Comparison of ENCODE assay signal across 8 cellular contexts in genomic region chr5:91383956-91384300, GRCh38. TPM values are rescaled to one million over a fixed set of nuclear protein-coding genes. Genes with fewer than 3 reads are reported as not detected.
DNase-seq lines count a peak whose midpoint lies in the region; ATAC-seq and TF ChIP-seq lines count a peak whose summit lies in the region.

No MANE protein-coding gene starts in this region.

- TF ChIP-seq CTCF in heart right ventricle (IDR thresholded peaks at IDR 0.05) = no peak

- H3K9me3 Mint-ChIP-seq in naive thymus-derived CD4-positive, alpha-beta T cell = peaks cover 0 to 1% (median 0%) of the 10 kb centered on the region in 11 donors

- no peaks in the 10 kb centered on the region for H3K27me3 ChIP-seq in heart right ventricle
- H3K27me3 ChIP-seq in endocrine pancreas (ENCODE audit: control insufficient read depth, insufficient read depth, low read length) = no peaks in the 10 kb centered on the region
- H3K27me3 ChIP-seq in naive thymus-derived CD4-positive, alpha-beta T cell (ENCODE audit: control insufficient read depth in 2 of 2, insufficient read depth in 2 of 2, low read length in 2 of 2) = no peaks in the 10 kb centered on the region

- ATAC-seq in heart right ventricle (no peak), left ventricle myocardium superior (no peak), HG02642 (IDR thresholded peaks at IDR 0.05; ENCODE audit: poor library complexity, unreplicated experiment) (no peak), HG02970 (IDR thresholded peaks at IDR 0.05; ENCODE audit: low FRiP score, unreplicated experiment) (no peak)
- no peak for ATAC-seq in naive thymus-derived CD4-positive, alpha-beta T cell

- H3K27ac ChIP-seq in heart right ventricle = peak overlapping the region; percentile 92 to 99 (median 98)
- H3K27ac ChIP-seq in naive thymus-derived CD4-positive, alpha-beta T cell (ENCODE audit: low read depth, low read length) = peak overlapping the region; percentile 97

- POLR2A ChIA-PET in naive thymus-derived CD4-positive, alpha-beta T cell (lab: Charles Lee) = interaction anchor here (0.5 to 4.9 kb wide), 37 partner anchors 12 to 974 kb away, joined by 3 to 148 read pairs (median 6); partner anchors contain the start of genes CETN3, MBLAC2 and POLR3G
- POLR2A ChIA-PET in HEK293T (lab: Yijun Ruan, JAX) = interaction anchor here (0.7 to 3.2 kb wide), 16 partner anchors 9 to 452 kb away, joined by 3 to 22 read pairs (median 6); no protein-coding TSS in a partner anchor

- H3K36me3 Mint-ChIP-seq in naive thymus-derived CD4-positive, alpha-beta T cell = peaks cover 0 to 14% (median 0%) of the 10 kb centered on the region in 5 donors

- H3K36me3 ChIP-seq in heart right ventricle (no peaks in the 10 kb centered on the region), endocrine pancreas (ENCODE audit: control insufficient read depth, insufficient read depth, low read length) (no peaks in the 10 kb centered on the region)
- H3K36me3 ChIP-seq in naive thymus-derived CD4-positive, alpha-beta T cell (ENCODE audit: control insufficient read depth in 2 of 3, insufficient read depth in 3 of 3, low read length in 3 of 3) = peaks cover 0 to 9% (median 0%) of the 10 kb centered on the region in 3 experiments

- peak overlapping the region; percentile 69 for H3K9ac ChIP-seq in endocrine pancreas (ENCODE audit: control insufficient read depth, insufficient read depth, low read length)

- H3K4me3 Mint-ChIP-seq in naive thymus-derived CD4-positive, alpha-beta T cell = peak overlapping the region; percentile 93 to 100 (median 98)

- intact Hi-C loops in heart right ventricle (cut with DNase I) (loop anchor here (1.0 to 10.0 kb wide), 15 partner anchors 69 to 519 kb away; no protein-coding TSS in a partner anchor), left ventricle myocardium superior (cut with micrococcal nuclease) (loop anchor here (2.0 kb wide), 1 partner anchor 283 kb away; no protein-coding TSS in a partner anchor)
- intact Hi-C loops in naive thymus-derived CD4-positive, alpha-beta T cell (cut with micrococcal nuclease) = loop anchor here (1.0 to 5.0 kb wide), 5 partner anchors 52 to 443 kb away; no protein-coding TSS in a partner anchor

- H3K4me1 ChIP-seq in heart right ventricle (peaks cover 0 to 23% (median 15%) of the 10 kb centered on the region in 9 donors), endocrine pancreas (ENCODE audit: control insufficient read depth, insufficient read depth, low read length) (no peaks in the 10 kb centered on the region)
- H3K4me1 ChIP-seq in naive thymus-derived CD4-positive, alpha-beta T cell (ENCODE audit: control insufficient read depth in 2 of 2, insufficient read depth in 2 of 2, low read length in 2 of 2) = peaks cover 11 to 13% of the 10 kb centered on the region in 2 donors

- CTCF ChIA-PET in naive thymus-derived CD4-positive, alpha-beta T cell (lab: Charles Lee) = interaction anchor here (0.7 to 7.1 kb wide), 19 partner anchors 11 to 522 kb away, joined by 3 to 180 read pairs (median 9); no protein-coding TSS in a partner anchor
- CTCF ChIA-PET in HEK293T (lab: Yijun Ruan, JAX) = interaction anchor here (0.7 to 4.2 kb wide), 9 partner anchors 12 to 522 kb away, joined by 3 to 32 read pairs (median 5); no protein-coding TSS in a partner anchor

- peaks cover 3 to 25% (median 20%) of the 10 kb centered on the region in 7 donors for H3K4me1 Mint-ChIP-seq in naive thymus-derived CD4-positive, alpha-beta T cell

- peak; percentile 16 to 30 for DNase-seq in heart right ventricle
- no peak for DNase-seq in left ventricle myocardium superior
- DNase-seq in SHP77 treated with DMSO at 0.1 percent for 48 hours (lab: John Stamatoyannopoulos, UW) = peak; percentile 38
- DNase-seq in naive thymus-derived CD4-positive, alpha-beta T cell = peak in 2 of 9 donors; percentile 21 to 23
- no peak for DNase-seq in HEK293T (ENCODE audit: extremely low spot score)

- H3K27me3 Mint-ChIP-seq in naive thymus-derived CD4-positive, alpha-beta T cell = no peaks in the 10 kb centered on the region

- peak overlapping the region; percentile 93 to 100 (median 98) for H3K27ac Mint-ChIP-seq in naive thymus-derived CD4-positive, alpha-beta T cell

- 1% methylated on average over 7 of the region's 7 CpGs for WGBS in heart right ventricle, 2 donors

- H3K9me3 ChIP-seq in heart right ventricle (no peaks in the 10 kb centered on the region), endocrine pancreas (ENCODE audit: control insufficient read depth, low read length) (no peaks in the 10 kb centered on the region)
- no peaks in the 10 kb centered on the region for H3K9me3 ChIP-seq in naive thymus-derived CD4-positive, alpha-beta T cell (ENCODE audit: control insufficient read depth in 2 of 3, low read length in 3 of 3)

- H3K4me3 ChIP-seq in heart right ventricle (peak overlapping the region; percentile 34 to 84 (median 78)), endocrine pancreas (ENCODE audit: control insufficient read depth, insufficient read depth, low read length) (peak overlapping the region; percentile 77)
- H3K4me3 ChIP-seq in naive thymus-derived CD4-positive, alpha-beta T cell (ENCODE audit: low read length) = peak overlapping the region; percentile 81

TF ChIP-seq in HEK293T, 16 proteins besides CTCF, POLR2A, EP300 and RAD21:
- TF ChIP-seq FOXK2 (IDR thresholded peaks at IDR 0.05) (no peak), ELF4 (IDR thresholded peaks at IDR 0.05) (no peak), HDGF (IDR thresholded peaks at IDR 0.05; ENCODE audit: borderline replicate concordance) (no peak), L3MBTL2 (conservative IDR thresholded peaks at IDR 0.05) (no peak), ARNT (IDR thresholded peaks at IDR 0.05) (no peak), TARDBP (IDR thresholded peaks at IDR 0.05) (no peak), NFRKB (IDR thresholded peaks at IDR 0.05) (no peak), ZNF384 (IDR thresholded peaks at IDR 0.05) (no peak), SP1 (IDR thresholded peaks at IDR 0.05) (no peak), BHLHE40 (IDR thresholded peaks at IDR 0.05; ENCODE audit: borderline replicate concordance) (no peak), CTBP1 (IDR thresholded peaks at IDR 0.05; ENCODE audit: borderline replicate concordance) (no peak), FOXA1 (IDR thresholded peaks at IDR 0.05) (no peak)
- TF ChIP-seq, protein P1, sequence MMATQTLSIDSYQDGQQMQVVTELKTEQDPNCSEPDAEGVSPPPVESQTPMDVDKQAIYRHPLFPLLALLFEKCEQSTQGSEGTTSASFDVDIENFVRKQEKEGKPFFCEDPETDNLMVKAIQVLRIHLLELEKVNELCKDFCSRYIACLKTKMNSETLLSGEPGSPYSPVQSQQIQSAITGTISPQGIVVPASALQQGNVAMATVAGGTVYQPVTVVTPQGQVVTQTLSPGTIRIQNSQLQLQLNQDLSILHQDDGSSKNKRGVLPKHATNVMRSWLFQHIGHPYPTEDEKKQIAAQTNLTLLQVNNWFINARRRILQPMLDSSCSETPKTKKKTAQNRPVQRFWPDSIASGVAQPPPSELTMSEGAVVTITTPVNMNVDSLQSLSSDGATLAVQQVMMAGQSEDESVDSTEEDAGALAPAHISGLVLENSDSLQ (IDR thresholded peaks at IDR 0.05) = no peak

RNA-seq across cellular contexts. Expression of gene ARRDC3, which starts 0.8 kb away (rescaled TPM):
- total RNA-seq in heart right ventricle = 10 to 100 TPM in 8 of 10 donors, 1 to 10 TPM in 2; 9.4 to 61.5 (median 21.0) TPM
- polyA plus RNA-seq in heart right ventricle = 1 to 10 TPM; 4.8 to 5.8 TPM
- 16.5 TPM for total RNA-seq in left ventricle myocardium superior
- 100 to 1,000 TPM in 4 of 5 experiments, 10 to 100 TPM in 1; 29.8 to 256 (median 172) TPM for total RNA-seq in naive thymus-derived CD4-positive, alpha-beta T cell
- 100 to 1,000 TPM in 1 of 2 donors, 10 to 100 TPM in 1; 60.5 to 130 TPM for polyA plus RNA-seq in naive thymus-derived CD4-positive, alpha-beta T cell

Comparison
In these comparisons a context has a peak if more than half of its experiments do, and no peak if none do; other contexts are left out.
1. DNase-seq: peak in heart right ventricle (2 of 2) and SHP77 treated with DMSO at 0.1 percent for 48 hours (single experiment); none in left ventricle myocardium superior (single experiment) and HEK293T (single experiment).
2. Peak in every context shown above with its lines, with median percentiles within 50 percentile points of each other: H3K4me3 ChIP-seq.